Comparison of ENCODE assay signal across 13 cellular contexts in the genomic region with DNA sequence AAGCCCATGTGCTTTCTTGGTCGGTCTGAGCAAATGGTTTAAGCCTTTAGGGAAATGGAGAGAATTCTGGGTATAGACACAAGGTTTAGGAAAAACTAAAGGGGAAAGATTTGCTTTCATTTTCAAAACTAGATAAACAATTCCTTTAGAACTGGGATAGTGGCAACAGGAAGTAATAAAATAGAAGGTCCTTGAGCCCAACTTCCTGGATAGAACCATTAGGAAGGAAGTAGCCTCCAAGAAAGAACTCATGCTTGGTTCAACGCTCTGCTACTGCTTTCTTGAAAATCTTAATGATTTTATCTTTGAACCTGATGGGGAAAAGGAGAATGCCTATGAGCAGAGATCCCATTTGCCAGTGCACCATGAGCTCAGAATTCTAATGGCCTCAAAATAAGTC.
"Had no signal": no experiment of that assay in that cellular context is flagged by ENCODE, and none has a peak within 500 bp of the region (broad histone marks: within the 10 kb centered on the region; RNA-seq: fewer than 3 reads in every experiment).

No MANE protein-coding gene starts in this region.

- DNase-seq: activated CD4-positive, alpha-beta memory T cell treated with anti-CD3 and anti-CD28 coated beads for 36 hours; activated CD4-positive, alpha-beta T cell treated with anti-CD3 and anti-CD28 coated beads for 1 hour; activated gamma-delta T cell treated with Interleukin-2 at 50 U/mL for 16 hours; activated naive CD8-positive, alpha-beta T cell treated with anti-CD3 and anti-CD28 coated beads for 36 hours; activated T-cell treated with anti-CD3 and anti-CD28 coated beads, Interleukin-2, amount 50 U/mL, for 48 hours; anterior cingulate cortex; heart left ventricle; kidney; ovary; thyroid gland had no signal

- H3K4me1 Mint-ChIP-seq: activated naive CD8-positive, alpha-beta T cell treated with anti-CD3 and anti-CD28 coated beads for 36 hours; neural progenitor cell had no signal

- H3K9me3 Mint-ChIP-seq: activated CD4-positive, alpha-beta memory T cell treated with anti-CD3 and anti-CD28 coated beads for 36 hours; neural progenitor cell had no signal

- H3K4me1 ChIP-seq: thyroid gland had no signal

- ATAC-seq: heart left ventricle had no signal

- H3K9me3 ChIP-seq: heart left ventricle, ovary, thyroid gland, vagina had no signal

- H3K27ac ChIP-seq: heart left ventricle, neural progenitor cell, ovary, thyroid gland, vagina had no signal

- H3K27ac Mint-ChIP-seq: activated CD4-positive, alpha-beta memory T cell treated with anti-CD3 and anti-CD28 coated beads for 36 hours; activated naive CD8-positive, alpha-beta T cell treated with anti-CD3 and anti-CD28 coated beads for 36 hours; mesothelial cell of epicardium; neural progenitor cell had no signal

- H3K36me3 Mint-ChIP-seq: activated CD4-positive, alpha-beta memory T cell treated with anti-CD3 and anti-CD28 coated beads for 36 hours; activated naive CD8-positive, alpha-beta T cell treated with anti-CD3 and anti-CD28 coated beads for 36 hours; mesothelial cell of epicardium; neural progenitor cell had no signal

- H3K4me3 ChIP-seq: heart left ventricle, neural progenitor cell, ovary, thyroid gland, vagina had no signal

- H3K27me3 Mint-ChIP-seq: activated CD4-positive, alpha-beta memory T cell treated with anti-CD3 and anti-CD28 coated beads for 36 hours; activated naive CD8-positive, alpha-beta T cell treated with anti-CD3 and anti-CD28 coated beads for 36 hours had no signal

- H3K27me3 ChIP-seq: heart left ventricle, neural progenitor cell, ovary, thyroid gland, vagina had no signal

- H3K36me3 ChIP-seq: heart left ventricle, neural progenitor cell, ovary, thyroid gland, vagina had no signal

- H3K4me3 Mint-ChIP-seq: activated CD4-positive, alpha-beta memory T cell treated with anti-CD3 and anti-CD28 coated beads for 36 hours; activated naive CD8-positive, alpha-beta T cell treated with anti-CD3 and anti-CD28 coated beads for 36 hours; mesothelial cell of epicardium; neural progenitor cell had no signal
